Comparison of ENCODE assay signal across 8 cellular contexts in the genomic region with DNA sequence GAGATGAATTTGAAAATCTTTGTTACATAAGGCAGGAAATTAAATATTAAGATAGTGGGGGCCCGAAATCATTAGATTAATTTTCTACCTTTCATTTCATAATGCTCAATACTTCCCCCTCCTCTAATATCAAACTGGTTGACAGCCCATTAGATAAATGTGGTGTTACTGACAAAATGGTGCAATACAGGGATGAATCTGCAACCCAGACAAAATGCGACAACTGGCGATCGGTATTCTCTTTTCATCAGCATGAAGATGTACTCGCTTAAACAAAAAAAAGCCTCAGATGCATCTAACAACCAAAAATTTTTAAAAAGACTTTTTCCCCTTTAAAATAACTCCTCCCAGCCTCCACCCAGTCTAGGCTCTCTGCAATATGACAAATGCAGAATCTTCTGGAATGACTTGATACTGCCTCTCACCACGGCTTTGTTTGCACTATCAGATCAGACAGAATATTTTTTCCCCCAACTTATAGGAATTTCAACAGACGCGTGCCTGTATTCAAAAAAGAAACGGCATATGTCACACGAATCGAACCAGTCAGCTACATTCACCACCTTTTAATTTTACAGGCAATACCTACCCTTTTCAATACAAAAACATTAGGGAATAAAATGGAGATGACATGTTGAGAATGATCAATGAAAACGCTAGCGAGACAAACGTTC. TPM values are rescaled to one million over a fixed set of nuclear protein-coding genes. Genes with fewer than 3 reads are reported as not detected.
DNase-seq lines count a peak whose midpoint lies in the region; ATAC-seq and TF ChIP-seq lines count a peak whose summit lies in the region.

No MANE protein-coding gene starts in this region.

- peak; percentile 20 for TF ChIP-seq EP300 in neural cell (conservative IDR thresholded peaks at IDR 0.05; ENCODE audit: poor library complexity, severe bottlenecking)

- peaks cover 63% of the 10 kb centered on the region for H3K79me2 ChIP-seq in DOHH2 (ENCODE audit: control insufficient read depth, low read length)
- H3K79me2 ChIP-seq in neural cell (replicated peaks; ENCODE audit: insufficient read depth, low read length): peaks cover 58% of the 10 kb centered on the region

- H3K27ac ChIP-seq in DOHH2 (ENCODE audit: low read depth, low read length) (peak overlapping the region; percentile 69), duodenal mucosa (ENCODE audit: low read depth, low read length) (peak overlapping the region; percentile 99), neural cell (ENCODE audit: low read length) (peak overlapping the region; percentile 99)

- H3K27me3 ChIP-seq in DOHH2 (ENCODE audit: control insufficient read depth, low read length) (no peaks in the 10 kb centered on the region), duodenal mucosa (ENCODE audit: control insufficient read depth in 1 of 2, insufficient read depth in 2 of 2, low read length in 2 of 2) (no peaks in the 10 kb centered on the region), neural cell (ENCODE audit: insufficient read depth, low read depth, low read length) (no peaks in the 10 kb centered on the region)

- peak overlapping the region; percentile 95 to 98 for H3K9ac ChIP-seq in duodenal mucosa (ENCODE audit: low read depth in 1 of 2, low read length in 2 of 2)
- peak overlapping the region; percentile 100 for H3K9ac ChIP-seq in neural cell (ENCODE audit: low read length)

- peak overlapping the region; percentile 96 for H3K4me2 ChIP-seq in DOHH2 (ENCODE audit: low read length)
- H3K4me2 ChIP-seq in neural cell (ENCODE audit: low read length): peak overlapping the region; percentile 85

- H3K4me1 ChIP-seq in DOHH2 (ENCODE audit: control insufficient read depth, low read length): peaks cover 38% of the 10 kb centered on the region
- H3K4me1 ChIP-seq in duodenal mucosa (ENCODE audit: control insufficient read depth in 1 of 2, insufficient read depth in 2 of 2, low read length in 2 of 2): peaks cover 23 to 27% of the 10 kb centered on the region in 2 donors

- no peak for TF ChIP-seq RAD21 in neural cell (conservative IDR thresholded peaks at IDR 0.05)

- no peaks in the 10 kb centered on the region for H3K9me3 ChIP-seq in DOHH2 (ENCODE audit: control insufficient read depth, insufficient read depth, low read length)
- no peaks in the 10 kb centered on the region for H3K9me3 ChIP-seq in duodenal mucosa (ENCODE audit: control insufficient read depth in 1 of 2, low read length in 2 of 2)
- no peaks in the 10 kb centered on the region for H3K9me3 ChIP-seq in neural cell (ENCODE audit: low read length)

- no peaks in the 10 kb centered on the region for H3F3A ChIP-seq in DOHH2 (ENCODE audit: control insufficient read depth, insufficient read depth)
- peaks cover 10% of the 10 kb centered on the region for H3F3A ChIP-seq in neural cell (ENCODE audit: insufficient read depth, low read length, poor library complexity, severe bottlenecking)

- H3K36me3 ChIP-seq in DOHH2 (ENCODE audit: control insufficient read depth, low read length): peaks cover 59% of the 10 kb centered on the region
- peaks cover 0 to 5% of the 10 kb centered on the region in 2 donors for H3K36me3 ChIP-seq in duodenal mucosa (ENCODE audit: control insufficient read depth in 1 of 2, insufficient read depth in 2 of 2, low read length in 2 of 2)
- peaks cover 14% of the 10 kb centered on the region for H3K36me3 ChIP-seq in neural cell (ENCODE audit: insufficient read depth, low read length)

- TF ChIP-seq CTCF in DOHH2 (IDR thresholded peaks at IDR 0.05; ENCODE audit: low read depth, low read length, poor library complexity, severe bottlenecking) (no peak), neural cell (IDR thresholded peaks at IDR 0.05; ENCODE audit: poor library complexity, severe bottlenecking) (no peak)

- H4K20me1 ChIP-seq in DOHH2 (ENCODE audit: control insufficient read depth, insufficient read depth, low read depth, low read length): peaks cover 37% of the 10 kb centered on the region
- H4K20me1 ChIP-seq in neural cell (ENCODE audit: insufficient read depth): peaks cover 17% of the 10 kb centered on the region

- ATAC-seq in GM19395 (IDR thresholded peaks at IDR 0.05; ENCODE audit: unreplicated experiment): no peak
- no peak for ATAC-seq in HG02623 (IDR thresholded peaks at IDR 0.05; ENCODE audit: unreplicated experiment)

- H3K4me3 ChIP-seq in DOHH2 (ENCODE audit: low read length) (peak overlapping the region; percentile 80), duodenal mucosa (ENCODE audit: low read depth in 1 of 2, low read length in 2 of 2) (peak overlapping the region; percentile 83 to 98), neural cell (ENCODE audit: low read length) (peak overlapping the region; percentile 99)

- H2AFZ ChIP-seq in neural cell (ENCODE audit: low read depth, low read length): peak overlapping the region; percentile 22

- DNase-seq in NCI-H526 treated with DMSO at 0.1 percent for 48 hours (lab: John Stamatoyannopoulos, UW) (peak; percentile 28), HPDE6-E6E7 (ENCODE audit: extremely low spot score) (no peak)
- no peak for DNase-seq in stimulated activated CD4-positive, alpha-beta T cell treated with anti-CD3 and anti-CD28 coated beads, Interleukin-4, amount 100 ng/mL, for 24 hours

- H3K9me2 ChIP-seq in DOHH2 (replicated peaks; ENCODE audit: control insufficient read depth, low read length): no peaks in the 10 kb centered on the region
- H3K9me2 ChIP-seq in neural cell (ENCODE audit: insufficient read depth, low read length): no peaks in the 10 kb centered on the region

TF ChIP-seq in neural cell, 6 proteins besides CTCF, POLR2A, EP300 and RAD21:
- TF ChIP-seq POLR2AphosphoS5 (IDR thresholded peaks at IDR 0.05) (peak; percentile 31), TAF1 (IDR thresholded peaks at IDR 0.05; ENCODE audit: low read depth) (no peak)
- TF ChIP-seq, protein P1, sequence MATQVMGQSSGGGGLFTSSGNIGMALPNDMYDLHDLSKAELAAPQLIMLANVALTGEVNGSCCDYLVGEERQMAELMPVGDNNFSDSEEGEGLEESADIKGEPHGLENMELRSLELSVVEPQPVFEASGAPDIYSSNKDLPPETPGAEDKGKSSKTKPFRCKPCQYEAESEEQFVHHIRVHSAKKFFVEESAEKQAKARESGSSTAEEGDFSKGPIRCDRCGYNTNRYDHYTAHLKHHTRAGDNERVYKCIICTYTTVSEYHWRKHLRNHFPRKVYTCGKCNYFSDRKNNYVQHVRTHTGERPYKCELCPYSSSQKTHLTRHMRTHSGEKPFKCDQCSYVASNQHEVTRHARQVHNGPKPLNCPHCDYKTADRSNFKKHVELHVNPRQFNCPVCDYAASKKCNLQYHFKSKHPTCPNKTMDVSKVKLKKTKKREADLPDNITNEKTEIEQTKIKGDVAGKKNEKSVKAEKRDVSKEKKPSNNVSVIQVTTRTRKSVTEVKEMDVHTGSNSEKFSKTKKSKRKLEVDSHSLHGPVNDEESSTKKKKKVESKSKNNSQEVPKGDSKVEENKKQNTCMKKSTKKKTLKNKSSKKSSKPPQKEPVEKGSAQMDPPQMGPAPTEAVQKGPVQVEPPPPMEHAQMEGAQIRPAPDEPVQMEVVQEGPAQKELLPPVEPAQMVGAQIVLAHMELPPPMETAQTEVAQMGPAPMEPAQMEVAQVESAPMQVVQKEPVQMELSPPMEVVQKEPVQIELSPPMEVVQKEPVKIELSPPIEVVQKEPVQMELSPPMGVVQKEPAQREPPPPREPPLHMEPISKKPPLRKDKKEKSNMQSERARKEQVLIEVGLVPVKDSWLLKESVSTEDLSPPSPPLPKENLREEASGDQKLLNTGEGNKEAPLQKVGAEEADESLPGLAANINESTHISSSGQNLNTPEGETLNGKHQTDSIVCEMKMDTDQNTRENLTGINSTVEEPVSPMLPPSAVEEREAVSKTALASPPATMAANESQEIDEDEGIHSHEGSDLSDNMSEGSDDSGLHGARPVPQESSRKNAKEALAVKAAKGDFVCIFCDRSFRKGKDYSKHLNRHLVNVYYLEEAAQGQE (IDR thresholded peaks at IDR 0.05; ENCODE audit: borderline replicate concordance): peak; percentile 4

RNA-seq across cellular contexts. Expression of a gene that starts 1.3 kb away (rescaled TPM):
- polyA plus RNA-seq in neural cell: 276 and 284 TPM in 2 replicates
- 511 and 557 TPM in 2 replicates for polyA minus RNA-seq in neural cell

RNA-seq across cellular contexts. Expression of a gene that starts 52.0 kb away (rescaled TPM):
- polyA plus RNA-seq in neural cell: 2.5 TPM in 1 of 2 replicates, not detected in the other
- polyA minus RNA-seq in neural cell: 1.2 and 1.3 TPM in 2 replicates

RNA-seq across cellular contexts. Expression of a gene that starts 55.0 kb away (rescaled TPM):
- 1.4 and 1.8 TPM in 2 replicates for polyA plus RNA-seq in neural cell
- 0.69 TPM in 1 of 2 replicates, not detected in the other for polyA minus RNA-seq in neural cell
